ENCODE assay signal across 8 cellular contexts in genomic region chr2:168346725-168347477, GRCh38.
DNase-seq lines count a peak whose midpoint lies in the region; ATAC-seq and TF ChIP-seq lines count a peak whose summit lies in the region.

No MANE protein-coding gene starts in this region.

- H3K4me1 Mint-ChIP-seq in chondrocyte (ENCODE audit: low read depth), result peaks cover 23% of the 10 kb centered on the region

- no peaks in the 10 kb centered on the region for H3K36me3 Mint-ChIP-seq in chondrocyte (ENCODE audit: low read depth)

- TF ChIP-seq CTCF in chondrocyte (IDR thresholded peaks at IDR 0.05), result peak; percentile 98

- peak overlapping the region; percentile 88 for H3K27ac Mint-ChIP-seq in chondrocyte (ENCODE audit: unreplicated experiment)

- no peaks in the 10 kb centered on the region for H3K27me3 Mint-ChIP-seq in chondrocyte (ENCODE audit: low read depth)

- ATAC-seq in HG02938 (IDR thresholded peaks at IDR 0.05; ENCODE audit: unreplicated experiment) (peak; percentile 73), left colon (peak; percentile 67)

- intact Hi-C loops in left colon (cut with DNase I, micrococcal nuclease), result loop anchor here in 1 of 2 donors (5.0 to 10.0 kb wide), 3 partner anchors 358 to 575 kb away; no protein-coding TSS in a partner anchor

- H3K9me3 Mint-ChIP-seq in chondrocyte (ENCODE audit: low read depth), result no peaks in the 10 kb centered on the region

- DNase-seq in NCI-H524 (lab: John Stamatoyannopoulos, UW) (peak; percentile 25 to 60), NCI-H524 treated with DMSO at 0.1 percent for 48 hours (lab: John Stamatoyannopoulos, UW) (no peak), NCI-H2107 treated with DMSO at 0.1 percent for 48 hours (lab: John Stamatoyannopoulos, UW; ENCODE audit: unreplicated experiment) (peak; percentile 80), chondrocyte (ENCODE audit: low spot score) (no peak), left colon (peak; percentile 58 to 72)
- peak; percentile 30 for DNase-seq in activated CD4-positive, CD25-positive, alpha-beta regulatory T cell treated with anti-CD3 and anti-CD28 coated beads, Interleukin-2, amount 50 U/mL, for 16 hours (ENCODE audit: low read depth, low spot score)
- DNase-seq in stimulated activated CD4-positive, alpha-beta T cell treated with anti-CD3 and anti-CD28 coated beads, Interleukin-1b, Interleukin-23, amount 100 ng/mL, for 4 hours (ENCODE audit: low read depth in 2 of 2), result peak; percentile 37 to 45

- H3K4me3 Mint-ChIP-seq in chondrocyte (ENCODE audit: unreplicated experiment), result peak overlapping the region; percentile 91

Comparison
In these comparisons a context has a peak if more than half of its experiments do, and no peak if none do; other contexts are left out.
1. DNase-seq: peak in NCI-H524 (2 of 2), NCI-H2107 treated with DMSO at 0.1 percent for 48 hours (single experiment), activated CD4-positive, CD25-positive, alpha-beta regulatory T cell treated with anti-CD3 and anti-CD28 coated beads, Interleukin-2, amount 50 U/mL, for 16 hours (single experiment), left colon (2 of 2) and stimulated activated CD4-positive, alpha-beta T cell treated with anti-CD3 and anti-CD28 coated beads, Interleukin-1b, Interleukin-23, amount 100 ng/mL, for 4 hours (2 of 2); none in NCI-H524 treated with DMSO at 0.1 percent for 48 hours (single experiment) and chondrocyte (single experiment).